ENCODE assay signal across 13 cellular contexts in genomic region chr1:115041654-115042053, GRCh38. TPM values are rescaled to one million over a fixed set of nuclear protein-coding genes. Genes with fewer than 3 reads are reported as not detected.
DNase-seq lines count a peak whose midpoint lies in the region; ATAC-seq and TF ChIP-seq lines count a peak whose summit lies in the region.
"Had no signal": no experiment of that assay in that cellular context is flagged by ENCODE, and none has a peak within 500 bp of the region (broad histone marks: within the 10 kb centered on the region; RNA-seq: fewer than 3 reads in every experiment).

No MANE protein-coding gene starts in this region.

- H3F3A ChIP-seq in PC-3 (ENCODE audit: low read length, unreplicated experiment) = no peaks in the 10 kb centered on the region

- peak; percentile 85 for ATAC-seq in PC-3
- no peak for ATAC-seq in activated CD8-positive, alpha-beta memory T cell treated with anti-CD3 and anti-CD28 coated beads, Interleukin-2, amount 10 ng/mL, durations not matched to agents 7 days and 5 days
- ATAC-seq in naive thymus-derived CD8-positive, alpha-beta T cell = no peak
- ATAC-seq: effector memory CD8-positive, alpha-beta T cell had no signal

- no peak overlapping the region for H3K4me3 Mint-ChIP-seq in activated CD8-positive, alpha-beta memory T cell treated with anti-CD3 and anti-CD28 coated beads, Interleukin-2, amount 10 ng/mL, durations not matched to agents 7 days and 5 days
- no peak overlapping the region for H3K4me3 Mint-ChIP-seq in naive thymus-derived CD8-positive, alpha-beta T cell
- H3K4me3 Mint-ChIP-seq: effector memory CD8-positive, alpha-beta T cell had no signal

- no peak for TF ChIP-seq POLR2A in transverse colon (IDR thresholded peaks at IDR 0.05)

- H4K20me1 ChIP-seq in PC-3 (ENCODE audit: low read length) = no peaks in the 10 kb centered on the region

- H3K9me3 ChIP-seq in PC-3 (ENCODE audit: low read length) (no peaks in the 10 kb centered on the region), transverse colon (no peaks in the 10 kb centered on the region)
- H3K9me3 ChIP-seq: SJCRH30, suprapubic skin had no signal

- no peak for TF ChIP-seq EP300 in transverse colon (IDR thresholded peaks at IDR 0.05; ENCODE audit: low read depth)

- no TSS peak for BruUV-seq in PC-3 (replicated peaks; lab: Mats Ljungman, UMichigan)

- H3K9me3 Mint-ChIP-seq in activated CD8-positive, alpha-beta memory T cell treated with anti-CD3 and anti-CD28 coated beads, Interleukin-2, amount 10 ng/mL, durations not matched to agents 7 days and 5 days (ENCODE audit: low read depth) = peaks cover 3% of the 10 kb centered on the region
- peaks cover 0 to 14% (median 4%) of the 10 kb centered on the region in 9 donors for H3K9me3 Mint-ChIP-seq in naive thymus-derived CD8-positive, alpha-beta T cell

- H3K4me1 Mint-ChIP-seq in activated CD8-positive, alpha-beta memory T cell treated with anti-CD3 and anti-CD28 coated beads, Interleukin-2, amount 10 ng/mL, durations not matched to agents 7 days and 5 days = no peaks in the 10 kb centered on the region
- no peaks in the 10 kb centered on the region for H3K4me1 Mint-ChIP-seq in naive thymus-derived CD8-positive, alpha-beta T cell

- no peak overlapping the region for H3K27ac Mint-ChIP-seq in activated CD8-positive, alpha-beta memory T cell treated with anti-CD3 and anti-CD28 coated beads, Interleukin-2, amount 10 ng/mL, durations not matched to agents 7 days and 5 days
- no peak overlapping the region for H3K27ac Mint-ChIP-seq in naive thymus-derived CD8-positive, alpha-beta T cell
- H3K27ac Mint-ChIP-seq: effector memory CD8-positive, alpha-beta T cell had no signal

- peaks cover 4% of the 10 kb centered on the region for H3K36me3 Mint-ChIP-seq in activated CD8-positive, alpha-beta memory T cell treated with anti-CD3 and anti-CD28 coated beads, Interleukin-2, amount 10 ng/mL, durations not matched to agents 7 days and 5 days
- H3K36me3 Mint-ChIP-seq in naive thymus-derived CD8-positive, alpha-beta T cell = peaks cover 0 to 10% (median 9%) of the 10 kb centered on the region in 3 donors

- no peak overlapping the region for H3K4me2 ChIP-seq in PC-3 (ENCODE audit: low read length)

- H3K27ac ChIP-seq in PC-3 (ENCODE audit: low read length) (no peak overlapping the region), transverse colon (no peak overlapping the region)
- H3K27ac ChIP-seq: SJCRH30, suprapubic skin had no signal

- no peak overlapping the region for H3K9ac ChIP-seq in PC-3 (ENCODE audit: low read length)

- CTCF ChIA-PET in PC-3 (lab: Charles Lee) = interaction anchor here (0.5 to 1.0 kb wide), 5 partner anchors 12 to 694 kb away, joined by 3 to 7 read pairs (median 4); partner anchors contain the start of gene TSHB
- CTCF ChIA-PET in activated CD8-positive, alpha-beta memory T cell treated with anti-CD3 and anti-CD28 coated beads, Interleukin-2, amount 10 ng/mL, durations not matched to agents 7 days and 5 days (lab: Charles Lee) = interaction anchor here (3.3 kb wide), 1 partner anchor 11 kb away, joined by 13 read pairs; no protein-coding TSS in a partner anchor

- TF ChIP-seq CTCF in PC-3 (conservative IDR thresholded peaks at IDR 0.05; ENCODE audit: low read depth, low read length) = peak; percentile 74
- peak; percentile 47 for TF ChIP-seq CTCF in fibroblast of mammary gland (conservative IDR thresholded peaks at IDR 0.05; ENCODE audit: control insufficient read depth, insufficient read depth, low read depth, low read length)
- peak in 3 of 5 experiments; percentile 13 to 34 (median 18) for TF ChIP-seq CTCF in transverse colon (IDR thresholded peaks at IDR 0.05)

- H3K4me3 ChIP-seq in PC-3 (ENCODE audit: low read length) (no peak overlapping the region), fibroblast of mammary gland (ENCODE audit: control insufficient read depth, low read depth, low read length) (no peak overlapping the region), transverse colon (no peak overlapping the region)
- H3K4me3 ChIP-seq: SJCRH30, suprapubic skin had no signal

- H3K36me3 ChIP-seq in PC-3 (ENCODE audit: low read depth, low read length) (no peaks in the 10 kb centered on the region), transverse colon (no peaks in the 10 kb centered on the region)
- H3K36me3 ChIP-seq: SJCRH30, suprapubic skin had no signal

- H3K4me1 ChIP-seq in PC-3 (ENCODE audit: insufficient read depth, low read length) (no peaks in the 10 kb centered on the region), transverse colon (no peaks in the 10 kb centered on the region)
- H3K4me1 ChIP-seq: SJCRH30, suprapubic skin had no signal

- no peaks in the 10 kb centered on the region for H3K79me2 ChIP-seq in PC-3 (ENCODE audit: low read length)

- in situ Hi-C loops in transverse colon (cut with MboI; ENCODE audit: low pct_ligation_motif_present in 1 of 4, low pct_unique_long_range_greater_than_20kb in 1 of 4, low sequenced_read_pairs in 3 of 4) = no loop called here

- DNase-seq in NCI-H748 (lab: John Stamatoyannopoulos, UW; ENCODE audit: unreplicated experiment) (peak; percentile 29), NCI-H748 treated with DMSO at 0.1 percent for 48 hours (lab: John Stamatoyannopoulos, UW) (no peak), PC-3 (peak; percentile 63), fibroblast of mammary gland (ENCODE audit: low read depth) (peak; percentile 40), transverse colon (no peak), DMS79 treated with DMSO at 0.1 percent for 48 hours (lab: John Stamatoyannopoulos, UW) (no peak)
- DNase-seq in activated CD8-positive, alpha-beta memory T cell treated with anti-CD3 and anti-CD28 coated beads, Interleukin-2, amount 10 ng/mL, durations not matched to agents 7 days and 5 days = no peak
- DNase-seq in naive thymus-derived CD8-positive, alpha-beta T cell = no peak
- DNase-seq: AML-193; effector memory CD8-positive, alpha-beta T cell; stimulated activated CD4-positive, alpha-beta T cell treated with anti-CD3 and anti-CD28 coated beads, Interleukin-15, amount 100 ng/mL, for 24 hours had no signal

- peaks cover 5% of the 10 kb centered on the region; the same call in 1 of the 2 replicates for H3K27me3 ChIP-seq in PC-3 (ENCODE audit: low read length)
- no peaks in the 10 kb centered on the region for H3K27me3 ChIP-seq in transverse colon
- H3K27me3 ChIP-seq: SJCRH30, suprapubic skin had no signal

- H2AFZ ChIP-seq in PC-3 (ENCODE audit: low read length) = no peak overlapping the region

- intact Hi-C loops in PC-3 (cut with micrococcal nuclease) (loop anchor here (1.0 kb wide), 1 partner anchor 62 kb away; no protein-coding TSS in a partner anchor), transverse colon (cut with DNase I; ENCODE audit: low total_unique reads) (loop anchor here (10.0 kb wide), 1 partner anchor 73 kb away; no protein-coding TSS in a partner anchor)

- H3K27me3 Mint-ChIP-seq in activated CD8-positive, alpha-beta memory T cell treated with anti-CD3 and anti-CD28 coated beads, Interleukin-2, amount 10 ng/mL, durations not matched to agents 7 days and 5 days = no peaks in the 10 kb centered on the region
- H3K27me3 Mint-ChIP-seq in naive thymus-derived CD8-positive, alpha-beta T cell = no peaks in the 10 kb centered on the region
- H3K27me3 Mint-ChIP-seq: effector memory CD8-positive, alpha-beta T cell had no signal

- POLR2A ChIA-PET in PC-3 (lab: Charles Lee; ENCODE audit: unreplicated experiment) = no interaction called here
- POLR2A ChIA-PET in naive thymus-derived CD8-positive, alpha-beta T cell (lab: Charles Lee) = no interaction called here

- no peaks in the 10 kb centered on the region for H3K9me2 ChIP-seq in PC-3 (replicated peaks; ENCODE audit: low read length)

RNA-seq across cellular contexts. Expression of gene TSHB, which starts 12.0 kb away (rescaled TPM):
- not detected in 2 replicates for total RNA-seq in PC-3 (2014; rRNA removed)
- total RNA-seq in transverse colon = not detected
- not detected for total RNA-seq in activated CD8-positive, alpha-beta memory T cell treated with anti-CD3 and anti-CD28 coated beads, Interleukin-2, amount 10 ng/mL, durations not matched to agents 7 days and 5 days
- total RNA-seq in naive thymus-derived CD8-positive, alpha-beta T cell = not detected
- polyA plus RNA-seq in naive thymus-derived CD8-positive, alpha-beta T cell = not detected
- total RNA-seq: SJCRH30, suprapubic skin had no signal

RNA-seq across cellular contexts. Expression of gene TSPAN2, which starts 47.6 kb away (rescaled TPM):
- total RNA-seq in PC-3 (2014; rRNA removed) (1.3 and 1.7 TPM in 2 replicates), transverse colon (10 to 100 TPM; 10.8 to 16.4 (median 11.7) TPM)
- total RNA-seq in activated CD8-positive, alpha-beta memory T cell treated with anti-CD3 and anti-CD28 coated beads, Interleukin-2, amount 10 ng/mL, durations not matched to agents 7 days and 5 days = 1 to 10 TPM; 1.2 to 2.3 TPM
- under 1 TPM; 0.68 to 0.77 TPM for total RNA-seq in naive thymus-derived CD8-positive, alpha-beta T cell
- polyA plus RNA-seq in naive thymus-derived CD8-positive, alpha-beta T cell = 10 to 100 TPM in 1 of 3 donors, 1 to 10 TPM in 1, under 1 TPM in 1; 0.92 to 16.3 (median 3.2) TPM

Comparison
In these comparisons a context has a peak if more than half of its experiments do, and no peak if none do; other contexts are left out.
1. DNase-seq: peak in NCI-H748 (single experiment), PC-3 (single experiment) and fibroblast of mammary gland (single experiment); none in NCI-H748 treated with DMSO at 0.1 percent for 48 hours (single experiment), transverse colon (single experiment), activated CD8-positive, alpha-beta memory T cell treated with anti-CD3 and anti-CD28 coated beads, Interleukin-2, amount 10 ng/mL, durations not matched to agents 7 days and 5 days (single experiment), DMS79 treated with DMSO at 0.1 percent for 48 hours (single experiment) and naive thymus-derived CD8-positive, alpha-beta T cell (0 of 10).
2. CTCF ChIP-seq: peak in every context shown above with its lines; median percentile 74 in PC-3; 47 in fibroblast of mammary gland; 18 in transverse colon.